In genomic region chr5:76836181-76836580, GRCh38 we compare ENCODE assay signal across 1 cellular context.
TF ChIP-seq lines count a peak whose summit lies in the region.

No MANE protein-coding gene starts in this region.

TF ChIP-seq in IMR-90, 13 proteins besides CTCF, POLR2A, EP300 and RAD21:
- TF ChIP-seq MAZ (IDR thresholded peaks at IDR 0.05; ENCODE audit: borderline replicate concordance, low read depth, low read length) (no peak), MAFK (IDR thresholded peaks at IDR 0.05; ENCODE audit: low read depth, low read length) (no peak), CEBPB (IDR thresholded peaks at IDR 0.05; ENCODE audit: low read depth, low read length) (0 out of 2 replicates have a peak, but pooled peaks have one; percentile 38), NFE2L2 (IDR thresholded peaks at IDR 0.05; ENCODE audit: low read depth, low read length) (no peak), FOS (IDR thresholded peaks at IDR 0.05; ENCODE audit: low read depth, low read length) (no peak), BHLHE40 (IDR thresholded peaks at IDR 0.05; ENCODE audit: low read depth, low read length) (no peak), CHD1 (IDR thresholded peaks at IDR 0.05; ENCODE audit: low read depth, low read length) (no peak)
- TF ChIP-seq, protein P1, sequence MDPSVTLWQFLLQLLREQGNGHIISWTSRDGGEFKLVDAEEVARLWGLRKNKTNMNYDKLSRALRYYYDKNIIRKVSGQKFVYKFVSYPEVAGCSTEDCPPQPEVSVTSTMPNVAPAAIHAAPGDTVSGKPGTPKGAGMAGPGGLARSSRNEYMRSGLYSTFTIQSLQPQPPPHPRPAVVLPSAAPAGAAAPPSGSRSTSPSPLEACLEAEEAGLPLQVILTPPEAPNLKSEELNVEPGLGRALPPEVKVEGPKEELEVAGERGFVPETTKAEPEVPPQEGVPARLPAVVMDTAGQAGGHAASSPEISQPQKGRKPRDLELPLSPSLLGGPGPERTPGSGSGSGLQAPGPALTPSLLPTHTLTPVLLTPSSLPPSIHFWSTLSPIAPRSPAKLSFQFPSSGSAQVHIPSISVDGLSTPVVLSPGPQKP (IDR thresholded peaks at IDR 0.05; ENCODE audit: borderline replicate concordance, low read depth, low read length), result no peak
